In the genomic region with DNA sequence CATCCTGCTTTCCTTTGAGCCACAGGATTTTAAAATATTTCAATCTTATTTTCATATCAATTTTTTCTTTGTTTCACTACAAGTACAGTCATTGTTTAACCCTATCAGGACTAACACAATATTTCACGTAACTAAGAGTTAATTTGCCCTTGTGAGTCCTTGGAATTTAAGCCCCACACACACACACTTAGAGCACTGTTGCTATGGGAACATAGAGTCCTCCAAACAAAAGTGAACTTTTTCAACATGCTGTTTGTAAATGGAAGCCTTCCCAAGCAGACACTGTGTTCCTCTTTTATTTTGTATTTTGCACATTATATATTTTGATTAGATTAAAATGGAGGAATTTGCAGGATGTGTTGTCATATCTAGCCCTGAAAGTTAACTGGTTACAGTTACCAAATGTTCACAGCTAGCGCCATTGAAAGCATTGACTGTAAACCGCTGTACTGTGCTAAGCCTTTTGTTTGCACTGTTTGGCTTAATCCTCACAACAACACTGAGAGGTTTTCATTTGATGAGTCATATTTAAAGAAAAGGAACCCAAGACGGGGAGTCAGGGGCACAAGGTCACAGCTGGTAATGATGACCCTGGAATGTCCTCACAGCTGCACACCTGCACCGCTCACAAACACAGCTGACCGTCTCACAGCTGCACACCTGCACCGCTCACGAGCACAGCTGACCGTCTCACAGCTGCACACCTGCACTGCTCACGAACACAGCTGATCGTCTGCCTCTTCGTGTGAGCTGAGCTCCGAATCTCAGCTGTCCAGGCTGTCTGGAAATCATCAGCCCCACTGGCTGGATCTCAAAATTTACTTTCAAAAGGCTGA, we compare ENCODE assay signal across 9 cellular contexts. TPM values are rescaled to one million over a fixed set of nuclear protein-coding genes. Genes with fewer than 3 reads are reported as not detected.
DNase-seq lines count a peak whose midpoint lies in the region.
"Had no signal": no experiment of that assay in that cellular context is flagged by ENCODE, and none has a peak within 500 bp of the region (broad histone marks: within the 10 kb centered on the region; RNA-seq: fewer than 3 reads in every experiment).

No MANE protein-coding gene starts in this region.

- no peaks in the 10 kb centered on the region for H3K27me3 ChIP-seq in neuronal stem cell (ENCODE audit: control insufficient read depth in 3 of 3, insufficient read depth in 3 of 3, low read depth in 1 of 3, low read length in 3 of 3)

- no CpG with 5 or more reads among the region's 13 CpGs for WGBS in neuronal stem cell (ENCODE audit: extremely low coverage in 2 of 2, insufficient read length in 2 of 2, insufficient replicate concordance in 1 of 2), 2 donors

- no peak overlapping the region for H3K4ac ChIP-seq in neuronal stem cell (ENCODE audit: low read length)

- no peak overlapping the region for H3K9ac ChIP-seq in neuronal stem cell (ENCODE audit: low read depth, low read length, poor library complexity)

- DNase-seq in NOMO-1 treated with DMSO at 0.1 percent for 48 hours (lab: John Stamatoyannopoulos, UW; ENCODE audit: unreplicated experiment) (peak; percentile 21), NOMO-1 treated with dmso at 0.1 percent for 144 hours (lab: John Stamatoyannopoulos, UW; ENCODE audit: unreplicated experiment) (no peak), NCI-H146 treated with DMSO at 0.1 percent for 48 hours (lab: John Stamatoyannopoulos, UW; ENCODE audit: unreplicated experiment) (peak; percentile 78), dermis blood vessel endothelial cell (peak; percentile 88), neuronal stem cell (ENCODE audit: low spot score) (peak; percentile 50), OCI-M1 (lab: John Stamatoyannopoulos, UW) (no peak)
- DNase-seq in stimulated activated CD4-positive, alpha-beta T cell treated with anti-CD3 and anti-CD28 coated beads, Interleukin-4, amount 100 ng/mL, for 1 hour = no peak
- DNase-seq in stimulated activated CD4-positive, alpha-beta T cell treated with anti-CD3 and anti-CD28 coated beads, Interleukin-4, amount 100 ng/mL, for 24 hours = no peak

- H3K9me3 ChIP-seq in neuronal stem cell (replicated peaks in 1 of 2; ENCODE audit: control insufficient read depth in 2 of 2, insufficient read depth in 1 of 2, low read depth in 1 of 2, low read length in 2 of 2) = peaks cover 0 to 2% of the 10 kb centered on the region in 2 donors

- H3K27ac ChIP-seq in neuronal stem cell (replicated peaks; ENCODE audit: low read length) = peak overlapping the region; percentile 23
- H3K27ac ChIP-seq: C4-2B had no signal

- peak overlapping the region; percentile 23 for H3K14ac ChIP-seq in neuronal stem cell (ENCODE audit: low read length)

- H2AK5ac ChIP-seq in neuronal stem cell (ENCODE audit: low read depth, low read length) = no peak overlapping the region

- H4K8ac ChIP-seq in neuronal stem cell (ENCODE audit: low read depth, low read length) = no peak overlapping the region

- peaks cover 8 to 19% of the 10 kb centered on the region in 2 donors for H3K4me1 ChIP-seq in neuronal stem cell (ENCODE audit: control insufficient read depth in 2 of 2, insufficient read depth in 1 of 2, low read depth in 1 of 2, low read length in 2 of 2)

- H3K36me3 ChIP-seq in neuronal stem cell (replicated peaks in 1 of 2; ENCODE audit: control insufficient read depth in 2 of 2, insufficient read depth in 2 of 2, low read length in 2 of 2) = peaks cover 3 to 41% of the 10 kb centered on the region in 2 donors

- no peak overlapping the region for H3K4me3 ChIP-seq in neuronal stem cell (ENCODE audit: low read length in 2 of 2)

- H2BK5ac ChIP-seq in neuronal stem cell (ENCODE audit: low read length) = no peak overlapping the region

- no peak overlapping the region for H2BK12ac ChIP-seq in neuronal stem cell (ENCODE audit: low read length)

- H2BK120ac ChIP-seq in neuronal stem cell (ENCODE audit: low read depth, low read length) = no peak overlapping the region

- H3K4me2 ChIP-seq in neuronal stem cell (ENCODE audit: insufficient read depth, low read length, poor library complexity, severe bottlenecking) = no peak overlapping the region

- H2AFZ ChIP-seq in neuronal stem cell (ENCODE audit: low read length) = no peak overlapping the region

- H4K91ac ChIP-seq in neuronal stem cell (ENCODE audit: low read depth, low read length, poor library complexity) = no peak overlapping the region

- H3K79me1 ChIP-seq in neuronal stem cell (ENCODE audit: low read depth, low read length) = no peaks in the 10 kb centered on the region

- no peak overlapping the region for H3K18ac ChIP-seq in neuronal stem cell (ENCODE audit: low read length)

- no peak overlapping the region for H2BK15ac ChIP-seq in neuronal stem cell (ENCODE audit: low read length)

- peak overlapping the region; percentile 58 for H3K23ac ChIP-seq in neuronal stem cell (ENCODE audit: low read depth, low read length, poor library complexity)

RNA-seq across cellular contexts. Expression of a gene that starts 6.3 kb away (rescaled TPM):
- 40.2 and 70.5 TPM in 2 replicates for total RNA-seq in dermis blood vessel endothelial cell
- polyA plus RNA-seq in neuronal stem cell (2013, experiment 1 of 2) = 276 TPM
- polyA plus RNA-seq in neuronal stem cell (2013, experiment 2 of 2) = 269 TPM

Comparison
In these comparisons a context has a peak if more than half of its experiments do, and no peak if none do; other contexts are left out.
1. DNase-seq: peak in NOMO-1 treated with DMSO at 0.1 percent for 48 hours (single experiment), NCI-H146 treated with DMSO at 0.1 percent for 48 hours (single experiment), dermis blood vessel endothelial cell (single experiment) and neuronal stem cell (single experiment); none in NOMO-1 treated with dmso at 0.1 percent for 144 hours (single experiment), stimulated activated CD4-positive, alpha-beta T cell treated with anti-CD3 and anti-CD28 coated beads, Interleukin-4, amount 100 ng/mL, for 1 hour (single experiment), stimulated activated CD4-positive, alpha-beta T cell treated with anti-CD3 and anti-CD28 coated beads, Interleukin-4, amount 100 ng/mL, for 24 hours (single experiment) and OCI-M1 (single experiment).